Comparison of ENCODE assay signal across 1 cellular context in genomic region chr7:149090397-149091195, GRCh38.
TF ChIP-seq lines count a peak whose summit lies in the region.

Gene ZNF786 (minus strand): TSS chr7:149090718. CDS start chr7:149090640, 78 bp downstream.

TF ChIP-seq in GM12878, 131 proteins besides CTCF, POLR2A, EP300 and RAD21 (continued from another document):
- TF ChIP-seq HSF1 (IDR thresholded peaks at IDR 0.05; ENCODE audit: low read depth, low read length) = 0 out of 2 replicates have a peak, but pooled peaks have one; percentile 6
- TF ChIP-seq CREM (IDR thresholded peaks at IDR 0.05; ENCODE audit: low read depth) = peak; percentile 49; the same call in 1 of the 2 replicates
- peak; percentile 37; the same call in 1 of the 2 replicates for TF ChIP-seq NR2C1 (IDR thresholded peaks at IDR 0.05)
- no peak for TF ChIP-seq RELA (IDR thresholded peaks at IDR 0.05; ENCODE audit: borderline replicate concordance, partially characterized antibody)
- peak in 1 of 2 experiments; percentile 29; a peak in 1 of 4 replicates for TF ChIP-seq ETV6 (conservative IDR thresholded peaks at IDR 0.05 in 1 of 2, IDR thresholded peaks at IDR 0.05 in 1 of 2; ENCODE audit: borderline replicate concordance in 1 of 2, low read depth in 1 of 2)
- peak; percentile 45; the same call in 1 of the 2 replicates for TF ChIP-seq PML (IDR thresholded peaks at IDR 0.05; ENCODE audit: low read length)
- 0 out of 2 replicates have a peak, but pooled peaks have one; percentile 24 for TF ChIP-seq CREB1 (IDR thresholded peaks at IDR 0.05; ENCODE audit: low read depth)
- TF ChIP-seq YY1 (IDR thresholded peaks at IDR 0.05; ENCODE audit: low read depth, low read length) = peak; percentile 75; the same call in 1 of the 2 replicates
- TF ChIP-seq SIN3A (IDR thresholded peaks at IDR 0.05; ENCODE audit: low read depth, low read length) = no peak
- TF ChIP-seq MEF2B (IDR thresholded peaks at IDR 0.05; ENCODE audit: partially characterized antibody, poor library complexity, severe bottlenecking) = peak; percentile 21
- peak; percentile 68; the same call in 2 of the 3 replicates for TF ChIP-seq POU2F2 (IDR thresholded peaks at IDR 0.05; ENCODE audit: borderline replicate concordance, low read depth, low read length)
- peak; percentile 25 to 55; a peak in 1 of 4 replicates for TF ChIP-seq IKZF2 (IDR thresholded peaks at IDR 0.05)
- TF ChIP-seq CHD1 (IDR thresholded peaks at IDR 0.05; ENCODE audit: low read depth, low read length) = no peak; the same call in 1 of the 2 replicates
- TF ChIP-seq NR2F1 (conservative IDR thresholded peaks at IDR 0.05) = peak; percentile 54
- TF ChIP-seq NBN (IDR thresholded peaks at IDR 0.05) = peak; percentile 39; the same call in 1 of the 2 replicates
- TF ChIP-seq EGR1 (IDR thresholded peaks at IDR 0.05; ENCODE audit: borderline replicate concordance in 1 of 2, low read depth in 2 of 2, low read length in 2 of 2) = peak; percentile 64 to 100
- TF ChIP-seq SUZ12 (IDR thresholded peaks at IDR 0.05; ENCODE audit: unreplicated experiment) = no peak
- peak; percentile 86 for TF ChIP-seq ZNF592 (IDR thresholded peaks at IDR 0.05)
- no peak for TF ChIP-seq ATF7 (IDR thresholded peaks at IDR 0.05; ENCODE audit: low read depth)
- no peak for TF ChIP-seq NFYA (IDR thresholded peaks at IDR 0.05; ENCODE audit: borderline replicate concordance, low read depth, low read length)
- TF ChIP-seq RUNX3 (IDR thresholded peaks at IDR 0.05; ENCODE audit: low read length) = peak; percentile 2; the same call in 1 of the 2 replicates
- TF ChIP-seq CHD2 (IDR thresholded peaks at IDR 0.05; ENCODE audit: borderline replicate concordance, low read depth, low read length) = peak; percentile 29; the same call in 1 of the 2 replicates
- TF ChIP-seq SIX5 (IDR thresholded peaks at IDR 0.05; ENCODE audit: low read depth, low read length, severe bottlenecking) = no peak
- peak; percentile 9 for TF ChIP-seq SP1 (IDR thresholded peaks at IDR 0.05; ENCODE audit: low read depth, low read length)
- TF ChIP-seq ZSCAN29 (IDR thresholded peaks at IDR 0.05) = peak; percentile 49; the same call in 1 of the 2 replicates
- TF ChIP-seq TAF1 (IDR thresholded peaks at IDR 0.05; ENCODE audit: borderline replicate concordance, low read depth, low read length) = peak; percentile 81; the same call in 1 of the 2 replicates
- TF ChIP-seq SRF (IDR thresholded peaks at IDR 0.05; ENCODE audit: low read depth in 2 of 2, low read length in 2 of 2) = peak in 1 of 2 experiments; percentile 48; a peak in 2 of 4 replicates
- no peak for TF ChIP-seq HDAC6 (IDR thresholded peaks at IDR 0.05; ENCODE audit: unreplicated experiment)
- TF ChIP-seq KDM1A (IDR thresholded peaks at IDR 0.05; ENCODE audit: borderline replicate concordance) = no peak
- peak; percentile 95 for TF ChIP-seq SMARCA5 (IDR thresholded peaks at IDR 0.05)
- 0 out of 2 replicates have a peak, but pooled peaks have one; percentile 12 for TF ChIP-seq RELB (IDR thresholded peaks at IDR 0.05; ENCODE audit: low read depth)
- no peak for TF ChIP-seq CUX1 (IDR thresholded peaks at IDR 0.05; ENCODE audit: insufficient replicate concordance, low read depth, low read length)
- peak; percentile 62; the same call in 1 of the 2 replicates for TF ChIP-seq FOXM1 (IDR thresholded peaks at IDR 0.05; ENCODE audit: low read depth, low read length)
- peak; percentile 57 for TF ChIP-seq SMC3 (IDR thresholded peaks at IDR 0.05; ENCODE audit: borderline replicate concordance, low read length)
- TF ChIP-seq PKNOX1 (IDR thresholded peaks at IDR 0.05) = 0 out of 2 replicates have a peak, but pooled peaks have one; percentile 11
- peak; percentile 72 for TF ChIP-seq GATAD2B (conservative IDR thresholded peaks at IDR 0.05; ENCODE audit: low read depth)
- TF ChIP-seq HDAC2 (IDR thresholded peaks at IDR 0.05) = 0 out of 2 replicates have a peak, but pooled peaks have one; percentile 47
- TF ChIP-seq ZNF687 (IDR thresholded peaks at IDR 0.05) = peak; percentile 33; the same call in 1 of the 2 replicates
- TF ChIP-seq POLR2AphosphoS2 (IDR thresholded peaks at IDR 0.05; ENCODE audit: low read depth, low read length) = peak; percentile 57; the same call in 1 of the 2 replicates
- TF ChIP-seq CBFB (IDR thresholded peaks at IDR 0.05; ENCODE audit: low read depth) = peak; percentile 17; the same call in 1 of the 2 replicates
- TF ChIP-seq IKZF1 (conservative IDR thresholded peaks at IDR 0.05) = peak; percentile 84
- TF ChIP-seq BHLHE40 (IDR thresholded peaks at IDR 0.05; ENCODE audit: borderline replicate concordance in 1 of 2, low read depth in 2 of 2, low read length in 1 of 2) = peak in 1 of 2 experiments; percentile 67; a peak in 2 of 4 replicates
- TF ChIP-seq TCF12 (IDR thresholded peaks at IDR 0.05; ENCODE audit: low read depth, low read length) = peak; percentile 34; the same call in 1 of the 2 replicates
- TF ChIP-seq TBL1XR1 (IDR thresholded peaks at IDR 0.05; ENCODE audit: low read depth, low read length) = no peak
- 0 out of 2 replicates have a peak, but pooled peaks have one; percentile 50 for TF ChIP-seq STAT1 (conservative IDR thresholded peaks at IDR 0.05)
- peak; percentile 69; the same call in 1 of the 2 replicates for TF ChIP-seq ASH2L (IDR thresholded peaks at IDR 0.05; ENCODE audit: borderline replicate concordance, low read depth)
